8 cellular contexts compared by ENCODE assay signal in genomic region chr9:132877447-132877817, GRCh38. TPM values are rescaled to one million over a fixed set of nuclear protein-coding genes. Genes with fewer than 3 reads are reported as not detected.
A peak's percentile ranks its signal among the peaks of the same experiment; 100 is the strongest.
DNase-seq lines count a peak whose midpoint lies in the region; ATAC-seq and TF ChIP-seq lines count a peak whose summit lies in the region.

No MANE protein-coding gene starts in this region.

- no peaks in the 10 kb centered on the region for H3K36me3 ChIP-seq in muscle layer of colon (ENCODE audit: insufficient read depth, low read length)

- ATAC-seq in stimulated activated naive CD8-positive, alpha-beta T cell treated with anti-CD3 and anti-CD28 coated beads, Interleukin-15, Interleukin-2, amounts not matched to agents 100 U/mL and 50 U/mL, for 24 hours = no peak
- ATAC-seq in GM19023 (IDR thresholded peaks at IDR 0.05; ENCODE audit: unreplicated experiment) (no peak), foreskin keratinocyte (no peak)

- peak overlapping the region; percentile 78 for H3K4me3 Mint-ChIP-seq in stimulated activated naive CD8-positive, alpha-beta T cell treated with anti-CD3 and anti-CD28 coated beads, Interleukin-15, Interleukin-2, amounts not matched to agents 100 ng/mL and 50 ng/mL, for 24 hours

- no peaks in the 10 kb centered on the region for H3K4me1 ChIP-seq in muscle layer of colon (ENCODE audit: insufficient read depth, low read length)
- H3K4me1 ChIP-seq in foreskin keratinocyte = peaks cover 9% of the 10 kb centered on the region

- H3K4me1 Mint-ChIP-seq in stimulated activated naive CD8-positive, alpha-beta T cell treated with anti-CD3 and anti-CD28 coated beads, Interleukin-15, Interleukin-2, amounts not matched to agents 100 ng/mL and 50 ng/mL, for 24 hours (ENCODE audit: low read depth) = peaks cover 23% of the 10 kb centered on the region

- no peaks in the 10 kb centered on the region for H3K9me3 Mint-ChIP-seq in stimulated activated naive CD8-positive, alpha-beta T cell treated with anti-CD3 and anti-CD28 coated beads, Interleukin-15, Interleukin-2, amounts not matched to agents 100 ng/mL and 50 ng/mL, for 24 hours

- peak overlapping the region; percentile 27 for H3K9ac ChIP-seq in muscle layer of colon (ENCODE audit: low read length)

- no peak for DNase-seq in stimulated activated naive CD8-positive, alpha-beta T cell treated with anti-CD3 and anti-CD28 coated beads, Interleukin-15, Interleukin-2, amounts not matched to agents 100 U/mL and 50 U/mL, for 24 hours
- DNase-seq in cardiac fibroblast (ENCODE audit: low read depth in 2 of 2) (no peak), SKM-1 (lab: John Stamatoyannopoulos, UW; ENCODE audit: unreplicated experiment) (no peak), HK-2 (ENCODE audit: unreplicated experiment) (no peak), foreskin keratinocyte (no peak)

- H3K36me3 Mint-ChIP-seq in stimulated activated naive CD8-positive, alpha-beta T cell treated with anti-CD3 and anti-CD28 coated beads, Interleukin-15, Interleukin-2, amounts not matched to agents 100 ng/mL and 50 ng/mL, for 24 hours (ENCODE audit: low read depth) = no peaks in the 10 kb centered on the region

- TF ChIP-seq CTCF in cardiac fibroblast (IDR thresholded peaks at IDR 0.05; ENCODE audit: low read depth, low read length) (no peak), foreskin keratinocyte (conservative IDR thresholded peaks at IDR 0.05) (no peak)

- no peaks in the 10 kb centered on the region for H3K27me3 Mint-ChIP-seq in stimulated activated naive CD8-positive, alpha-beta T cell treated with anti-CD3 and anti-CD28 coated beads, Interleukin-15, Interleukin-2, amounts not matched to agents 100 ng/mL and 50 ng/mL, for 24 hours

- no peaks in the 10 kb centered on the region for H3K9me3 ChIP-seq in muscle layer of colon (ENCODE audit: low read length)

- peak overlapping the region; percentile 96 to 98 for H3K4me3 ChIP-seq in cardiac fibroblast (replicated peaks in 1 of 2; ENCODE audit: low read depth in 2 of 2, low read length in 2 of 2)
- H3K4me3 ChIP-seq in muscle layer of colon (ENCODE audit: low read depth in 1 of 2, low read length in 2 of 2) = peak overlapping the region; percentile 94 to 100

- H3K27me3 ChIP-seq in muscle layer of colon (ENCODE audit: control insufficient read depth in 1 of 2, insufficient read depth in 2 of 2, low read length in 2 of 2) (no peaks in the 10 kb centered on the region), foreskin keratinocyte (no peaks in the 10 kb centered on the region)

- H3K27ac Mint-ChIP-seq in stimulated activated naive CD8-positive, alpha-beta T cell treated with anti-CD3 and anti-CD28 coated beads, Interleukin-15, Interleukin-2, amounts not matched to agents 100 ng/mL and 50 ng/mL, for 24 hours = no peak overlapping the region

- H3K27ac ChIP-seq in muscle layer of colon (ENCODE audit: low read depth, low read length) (peak overlapping the region; percentile 89), foreskin keratinocyte (no peak overlapping the region)

RNA-seq across cellular contexts. Expression of gene AK8, which starts 0.7 kb away (rescaled TPM):
- 0.14 TPM in 2 replicates for total RNA-seq in foreskin keratinocyte
- 0.16 and 0.34 TPM in 2 replicates for polyA plus RNA-seq in foreskin keratinocyte

RNA-seq across cellular contexts. Expression of gene SPACA9, which starts 1.3 kb away (rescaled TPM):
- total RNA-seq in foreskin keratinocyte = 2.5 and 3.1 TPM in 2 replicates
- 2.4 and 2.9 TPM in 2 replicates for polyA plus RNA-seq in foreskin keratinocyte
